Comparison of ENCODE assay signal across 30 cellular contexts in the genomic region with DNA sequence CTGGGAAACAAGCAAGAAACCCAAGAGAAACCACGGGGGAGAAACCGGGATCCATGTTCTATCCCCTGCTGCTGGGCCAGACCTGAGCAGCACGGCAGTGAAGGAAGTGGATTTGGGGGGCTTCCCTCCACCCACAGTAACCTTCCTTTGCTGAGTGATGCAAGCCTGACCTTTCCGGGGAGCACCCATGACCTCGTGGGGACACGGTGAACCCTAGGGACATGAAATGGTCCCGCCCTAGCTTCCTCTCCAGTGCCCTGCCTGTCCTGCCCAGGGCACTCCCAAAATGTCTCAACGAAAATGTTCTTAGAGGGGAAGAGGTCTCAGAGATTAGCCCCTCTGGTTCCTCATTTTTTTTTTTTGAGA.
"Had no signal": no experiment of that assay in that cellular context is flagged by ENCODE, and none has a peak within 500 bp of the region (broad histone marks: within the 10 kb centered on the region; RNA-seq: fewer than 3 reads in every experiment).

No MANE protein-coding gene starts in this region.

- H3K4me1 ChIP-seq: gastrocnemius medialis, left ventricle myocardium inferior, stomach, thyroid gland, upper lobe of left lung had no signal

- H3K27me3 ChIP-seq: gastrocnemius medialis, neutrophil, stomach, thyroid gland, upper lobe of left lung had no signal

- H3K9me3 ChIP-seq: gastrocnemius medialis, left ventricle myocardium inferior, neutrophil, stomach, thyroid gland, upper lobe of left lung had no signal

- H3K36me3 ChIP-seq: gastrocnemius medialis, left ventricle myocardium inferior, neutrophil, stomach, thyroid gland, upper lobe of left lung had no signal

- FAIRE-seq: bronchial epithelial cell, islet of Langerhans, TTC549 had no signal

- H3K27ac ChIP-seq: gastrocnemius medialis, left ventricle myocardium inferior, neutrophil, skin epidermis, stomach, thyroid gland, upper lobe of left lung had no signal

- ATAC-seq: activated CD8-positive, alpha-beta T cell treated with anti-CD3 and anti-CD28 coated beads for 36 hours; activated T-cell treated with anti-CD3 and anti-CD28 coated beads, Interleukin-2, amount 50 U/mL, for 4 hours; activated T-helper 17 cell treated with anti-CD3 and anti-CD28 coated beads, Interleukin-2, amount 50 U/mL, for 72 hours; effector memory CD8-positive, alpha-beta T cell; gastrocnemius medialis; sciatic nerve; stimulated activated effector memory CD8-positive, alpha-beta T cell treated with anti-CD3 and anti-CD28 coated beads, Interleukin-12 subunit alpha, Interleukin-12 subunit beta, amount 100 ng/mL, for 72 hours had no signal

- DNase-seq: activated B cell treated with CpG ODN at 0.5 μM for 24 hours; activated CD4-positive, alpha-beta T cell treated with anti-CD3 and anti-CD28 coated beads, Interleukin-2, amount 50 U/mL, for 1 hour; activated CD8-positive, alpha-beta T cell treated with anti-CD3 and anti-CD28 coated beads for 36 hours; activated naive CD4-positive, alpha-beta T cell; activated T-cell treated with anti-CD3 and anti-CD28 coated beads, Interleukin-2, amount 50 U/mL, for 4 hours; anterior cingulate cortex; cerebellar nuclear complex; cortex of kidney; effector memory CD8-positive, alpha-beta T cell; erythroblast; gastrocnemius medialis; glutamatergic neuron; left ventricle myocardium inferior; nephron progenitor cell; retina; stimulated activated CD4-positive, alpha-beta T cell treated with anti-CD3 and anti-CD28 coated beads, Interleukin-12 subunit alpha, Interleukin-12 subunit beta, amount 100 ng/mL, for 4 hours; stimulated activated CD4-positive, alpha-beta T cell treated with anti-CD3 and anti-CD28 coated beads, Interleukin-4, amount 100 ng/mL, for 1 hour; stomach; T-helper 1 cell; thyroid gland; upper lobe of left lung had no signal

- H3K4me3 ChIP-seq: gastrocnemius medialis, left ventricle myocardium inferior, lung, skin epidermis, stomach, thyroid gland, upper lobe of left lung had no signal
